In the genomic region with DNA sequence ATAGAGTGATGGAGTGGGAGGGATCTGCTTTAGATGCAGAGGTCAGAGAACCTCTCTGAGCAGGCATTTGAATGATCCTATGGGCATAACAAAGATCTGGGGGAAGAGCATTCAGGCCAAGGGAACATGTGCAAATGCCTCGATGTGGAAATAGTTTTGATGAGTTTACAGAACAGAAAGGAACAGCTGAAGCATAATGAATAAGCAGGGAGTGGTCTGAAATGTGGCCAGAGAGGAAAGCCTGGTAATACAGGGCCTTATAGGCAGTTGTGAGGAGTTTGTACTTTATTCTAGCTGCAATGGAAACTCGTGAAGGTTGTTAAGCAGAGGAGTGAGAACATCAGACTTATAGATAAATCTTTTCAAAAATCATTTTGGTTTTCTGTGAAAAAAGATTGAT, we compare ENCODE assay signal across 16 cellular contexts. TPM values are rescaled to one million over a fixed set of nuclear protein-coding genes. Genes with fewer than 3 reads are reported as not detected.
DNase-seq lines count a peak whose midpoint lies in the region; ATAC-seq and TF ChIP-seq lines count a peak whose summit lies in the region.
"Had no signal": no experiment of that assay in that cellular context is flagged by ENCODE, and none has a peak within 500 bp of the region (broad histone marks: within the 10 kb centered on the region; RNA-seq: fewer than 3 reads in every experiment).

No MANE protein-coding gene starts in this region.

- CTCF ChIA-PET in CD4-positive, alpha-beta memory T cell (lab: Charles Lee; ENCODE audit: partially characterized antibody): no interaction called here
- CTCF ChIA-PET in activated naive CD4-positive, alpha-beta T cell treated with anti-CD3 and anti-CD28 coated beads for 36 hours (lab: Charles Lee): no interaction called here

- H3K4me1 Mint-ChIP-seq in CD14-positive monocyte: peaks cover 52% of the 10 kb centered on the region
- no peaks in the 10 kb centered on the region for H3K4me1 Mint-ChIP-seq in CD4-positive, alpha-beta memory T cell
- H3K4me1 Mint-ChIP-seq in activated naive CD4-positive, alpha-beta T cell treated with anti-CD3 and anti-CD28 coated beads for 36 hours (ENCODE audit: low read depth): no peaks in the 10 kb centered on the region
- H3K4me1 Mint-ChIP-seq: memory B cell had no signal

- TF ChIP-seq POLR2A in esophagus muscularis mucosa (IDR thresholded peaks at IDR 0.05; ENCODE audit: low read depth): no peak

- peak overlapping the region; percentile 60 to 90 (median 84) for H3K27ac Mint-ChIP-seq in CD14-positive monocyte
- no peak overlapping the region for H3K27ac Mint-ChIP-seq in CD4-positive, alpha-beta memory T cell
- no peak overlapping the region for H3K27ac Mint-ChIP-seq in activated naive CD4-positive, alpha-beta T cell treated with anti-CD3 and anti-CD28 coated beads for 36 hours
- H3K27ac Mint-ChIP-seq: activated naive CD4-positive, alpha-beta T cell treated with anti-CD3 and anti-CD28 coated beads, Interleukin-2, amount 50 U/mL, for 72 hours; memory B cell had no signal

- no peak overlapping the region for H3K4me3 Mint-ChIP-seq in CD14-positive monocyte
- no peak overlapping the region for H3K4me3 Mint-ChIP-seq in CD4-positive, alpha-beta memory T cell
- H3K4me3 Mint-ChIP-seq in activated naive CD4-positive, alpha-beta T cell treated with anti-CD3 and anti-CD28 coated beads for 36 hours: no peak overlapping the region
- H3K4me3 Mint-ChIP-seq: memory B cell had no signal

- TF ChIP-seq CTCF in CD14-positive monocyte (IDR thresholded peaks at IDR 0.05) (no peak), esophagus muscularis mucosa (IDR thresholded peaks at IDR 0.05) (no peak), mucosa of descending colon (IDR thresholded peaks at IDR 0.05) (no peak)

- peaks cover 0 to 2% (median 0%) of the 10 kb centered on the region in 3 donors for H3K27me3 Mint-ChIP-seq in CD14-positive monocyte (ENCODE audit: low read depth in 3 of 3)
- H3K27me3 Mint-ChIP-seq in CD4-positive, alpha-beta memory T cell: peaks cover 0 to 1% of the 10 kb centered on the region in 2 donors
- H3K27me3 Mint-ChIP-seq in activated naive CD4-positive, alpha-beta T cell treated with anti-CD3 and anti-CD28 coated beads for 36 hours (ENCODE audit: low read depth): peaks cover 4% of the 10 kb centered on the region
- H3K27me3 Mint-ChIP-seq: memory B cell had no signal

- no peaks in the 10 kb centered on the region for H3K27me3 ChIP-seq in esophagus muscularis mucosa
- H3K27me3 ChIP-seq in CD4-positive, alpha-beta memory T cell (ENCODE audit: insufficient read depth, low read length): no peaks in the 10 kb centered on the region
- H3K27me3 ChIP-seq: neutrophil had no signal

- POLR2A ChIA-PET in CD4-positive, alpha-beta memory T cell (lab: Charles Lee; ENCODE audit: partially characterized antibody): no interaction called here

- peaks cover 0 to 7% of the 10 kb centered on the region in 2 donors for H3K36me3 Mint-ChIP-seq in CD14-positive monocyte
- no peaks in the 10 kb centered on the region for H3K36me3 Mint-ChIP-seq in CD4-positive, alpha-beta memory T cell
- H3K36me3 Mint-ChIP-seq in activated naive CD4-positive, alpha-beta T cell treated with anti-CD3 and anti-CD28 coated beads for 36 hours (ENCODE audit: low read depth): no peaks in the 10 kb centered on the region
- H3K36me3 Mint-ChIP-seq: activated naive CD4-positive, alpha-beta T cell treated with anti-CD3 and anti-CD28 coated beads, Interleukin-2, amount 50 U/mL, for 72 hours; memory B cell had no signal

- TF ChIP-seq EP300 in esophagus muscularis mucosa (IDR thresholded peaks at IDR 0.05): no peak

- H3K9me3 Mint-ChIP-seq in CD14-positive monocyte: peaks cover 0 to 5% (median 0%) of the 10 kb centered on the region in 7 donors
- no peaks in the 10 kb centered on the region for H3K9me3 Mint-ChIP-seq in CD4-positive, alpha-beta memory T cell
- no peaks in the 10 kb centered on the region for H3K9me3 Mint-ChIP-seq in activated naive CD4-positive, alpha-beta T cell treated with anti-CD3 and anti-CD28 coated beads for 36 hours
- H3K9me3 Mint-ChIP-seq: activated naive CD4-positive, alpha-beta T cell treated with anti-CD3 and anti-CD28 coated beads, Interleukin-2, amount 50 U/mL, for 72 hours; memory B cell had no signal

- intact Hi-C loops in CD14-positive monocyte (cut with micrococcal nuclease): no loop called here
- intact Hi-C loops in esophagus muscularis mucosa (cut with DNase I): no loop called here
- intact Hi-C loops in mucosa of descending colon (cut with DNase I, micrococcal nuclease): no loop called here
- intact Hi-C loops in CD4-positive, alpha-beta memory T cell (cut with micrococcal nuclease): no loop called here
- intact Hi-C loops in activated naive CD4-positive, alpha-beta T cell treated with anti-CD3 and anti-CD28 coated beads for 36 hours (cut with micrococcal nuclease): no loop called here

- ATAC-seq in mucosa of descending colon: peak; percentile 70
- ATAC-seq: activated naive CD4-positive, alpha-beta T cell treated with anti-CD3 and anti-CD28 coated beads, Interleukin-2, amount 50 U/mL, for 72 hours had no signal

- no peak for DNase-seq in CD14-positive monocyte (ENCODE audit: low spot score)
- peak; percentile 48 for DNase-seq in NOMO-1 treated with DMSO at 0.1 percent for 48 hours (lab: John Stamatoyannopoulos, UW; ENCODE audit: unreplicated experiment)
- DNase-seq in esophagus muscularis mucosa (ENCODE audit: extremely low spot score): peak; percentile 55
- DNase-seq in mucosa of descending colon: peak in 1 of 3 donors; percentile 27
- DNase-seq in H4 (ENCODE audit: low spot score): no peak
- no peak for DNase-seq in CD4-positive, alpha-beta memory T cell
- DNase-seq in cerebellar cortex (ENCODE audit: low spot score): no peak
- DNase-seq in activated naive CD4-positive, alpha-beta T cell treated with anti-CD3 and anti-CD28 coated beads for 36 hours: no peak
- DNase-seq: activated CD4-positive, alpha-beta T cell treated with anti-CD3 and anti-CD28 coated beads for 1 hour; cerebellar nuclear complex; NCI-H2171 had no signal

- H3K27ac ChIP-seq in esophagus muscularis mucosa (replicated peaks in 1 of 4): no peak overlapping the region
- no peak overlapping the region for H3K27ac ChIP-seq in CD4-positive, alpha-beta memory T cell (ENCODE audit: low read depth, low read length)
- H3K27ac ChIP-seq: neutrophil had no signal

- H3K36me3 ChIP-seq in esophagus muscularis mucosa (no peaks in the 10 kb centered on the region), mucosa of descending colon (ENCODE audit: low read depth) (no peaks in the 10 kb centered on the region)
- no peaks in the 10 kb centered on the region for H3K36me3 ChIP-seq in CD4-positive, alpha-beta memory T cell (ENCODE audit: insufficient read depth, low read length)
- H3K36me3 ChIP-seq: neutrophil had no signal

- no peaks in the 10 kb centered on the region for H3K9me3 ChIP-seq in esophagus muscularis mucosa
- no peaks in the 10 kb centered on the region for H3K9me3 ChIP-seq in mucosa of descending colon
- no peaks in the 10 kb centered on the region for H3K9me3 ChIP-seq in CD4-positive, alpha-beta memory T cell (ENCODE audit: control insufficient read depth in 1 of 2, low read length in 2 of 2)
- H3K9me3 ChIP-seq: neutrophil had no signal

- WGBS in esophagus muscularis mucosa: 68% methylated on average over 2 of the region's 2 CpGs

- no peaks in the 10 kb centered on the region for H3K4me1 ChIP-seq in esophagus muscularis mucosa
- H3K4me1 ChIP-seq in mucosa of descending colon (ENCODE audit: low read depth): no peaks in the 10 kb centered on the region
- no peaks in the 10 kb centered on the region for H3K4me1 ChIP-seq in CD4-positive, alpha-beta memory T cell (ENCODE audit: insufficient read depth, low read length)

- H3K4me3 ChIP-seq in esophagus muscularis mucosa (no peak overlapping the region), mucosa of descending colon (no peak overlapping the region)
- no peak overlapping the region for H3K4me3 ChIP-seq in CD4-positive, alpha-beta memory T cell (ENCODE audit: low read length in 2 of 2)

RNA-seq across cellular contexts. Expression of gene ME1, which starts 33.0 kb away (rescaled TPM):
- 1 to 10 TPM; 2.1 to 4.0 TPM for polyA plus RNA-seq in CD14-positive monocyte
- total RNA-seq in esophagus muscularis mucosa (10 to 100 TPM; 15.6 to 25.7 (median 19.3) TPM), mucosa of descending colon (10 to 100 TPM in 1 of 3 donors, 1 to 10 TPM in 2; 2.6 to 10.4 (median 7.3) TPM)
- 49.6 and 53.1 TPM in 2 replicates for total RNA-seq in H4 (2014; rRNA removed; shearing (Covaris generic))
- total RNA-seq in CD4-positive, alpha-beta memory T cell: under 1 TPM; 0.58 to 0.67 TPM
- polyA plus RNA-seq in CD4-positive, alpha-beta memory T cell: under 1 TPM; 0.08 to 0.14 TPM
- total RNA-seq in activated naive CD4-positive, alpha-beta T cell treated with anti-CD3 and anti-CD28 coated beads for 36 hours: not detected
- total RNA-seq: activated naive CD4-positive, alpha-beta T cell treated with anti-CD3 and anti-CD28 coated beads, Interleukin-2, amount 50 U/mL, for 72 hours had no signal

RNA-seq across cellular contexts. Expression of gene PRSS35, which starts 48.4 kb away (rescaled TPM):
- polyA plus RNA-seq in CD14-positive monocyte: not detected
- under 1 TPM in 2 of 4 donors, not detected in 2; 0.29 to 0.65 TPM for total RNA-seq in esophagus muscularis mucosa
- under 1 TPM in 1 of 3 donors, not detected in 2; 0.14 TPM for total RNA-seq in mucosa of descending colon
- not detected in 2 replicates for total RNA-seq in H4 (2014; rRNA removed; shearing (Covaris generic))
- total RNA-seq in CD4-positive, alpha-beta memory T cell: under 1 TPM in 1 of 2 experiments, not detected in 1; 0.39 TPM
- under 1 TPM in 1 of 2 donors, not detected in 1; 0.21 TPM for polyA plus RNA-seq in CD4-positive, alpha-beta memory T cell
- not detected for total RNA-seq in activated naive CD4-positive, alpha-beta T cell treated with anti-CD3 and anti-CD28 coated beads for 36 hours
- total RNA-seq: activated naive CD4-positive, alpha-beta T cell treated with anti-CD3 and anti-CD28 coated beads, Interleukin-2, amount 50 U/mL, for 72 hours; HT-29; T-helper 1 cell treated with Interleukin-12 subunit alpha and Interleukin-12 subunit beta and Interleukin-4 antibody, amounts not matched to agents 30 ng/mL and 1 ng/mL, for 36 hours had no signal

Comparison
In these comparisons a context has a peak if more than half of its experiments do, and no peak if none do; other contexts are left out.
1. DNase-seq: peak in NOMO-1 treated with DMSO at 0.1 percent for 48 hours (single experiment) and esophagus muscularis mucosa (single experiment); none in CD14-positive monocyte (single experiment), H4 (single experiment), CD4-positive, alpha-beta memory T cell (0 of 5), cerebellar cortex (single experiment) and activated naive CD4-positive, alpha-beta T cell treated with anti-CD3 and anti-CD28 coated beads for 36 hours (single experiment).
2. H3K27ac Mint-ChIP-seq: peak in CD14-positive monocyte (7 of 7); none in CD4-positive, alpha-beta memory T cell (0 of 7) and activated naive CD4-positive, alpha-beta T cell treated with anti-CD3 and anti-CD28 coated beads for 36 hours (single experiment).